8 cellular contexts compared by ENCODE assay signal in the genomic region with DNA sequence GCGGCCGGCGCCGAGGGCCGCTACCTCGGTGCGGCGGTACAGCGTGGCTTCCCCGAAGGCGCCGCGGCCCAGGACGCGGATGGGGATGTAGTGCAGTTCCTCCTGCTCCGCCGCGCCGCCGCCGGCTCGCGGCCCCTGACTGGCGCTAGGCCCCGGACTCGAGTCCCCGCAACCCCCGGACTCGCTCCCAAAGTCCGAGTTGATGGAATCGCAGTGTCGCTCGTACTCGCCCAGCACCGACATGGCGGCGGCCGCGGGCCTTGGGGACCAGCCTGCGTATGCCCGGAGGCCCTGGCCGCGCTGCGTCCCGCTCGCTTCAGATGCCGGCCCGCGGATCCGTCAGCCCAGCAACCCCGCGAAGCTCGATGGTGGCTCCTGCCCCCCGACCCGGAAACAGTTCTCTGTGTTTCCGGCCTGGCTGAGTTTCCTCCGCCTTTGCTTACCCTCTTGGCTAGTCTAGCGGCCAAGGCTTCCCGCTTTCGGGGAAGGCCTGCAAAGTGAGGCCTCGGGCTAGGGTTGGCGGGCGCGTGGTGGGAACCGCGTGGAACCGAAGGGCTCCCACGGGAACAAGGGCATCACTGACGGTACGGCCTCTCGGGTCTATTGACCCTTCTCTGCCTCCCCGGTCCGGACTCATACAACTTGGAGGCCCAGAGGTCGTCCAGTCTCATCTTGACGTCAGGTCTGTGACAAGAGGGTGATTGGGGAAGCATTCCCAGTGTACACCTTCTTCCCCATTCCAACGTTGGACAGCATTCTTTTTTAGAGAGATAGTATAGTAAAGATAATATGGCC. TPM values are rescaled to one million over a fixed set of nuclear protein-coding genes. Genes with fewer than 3 reads are reported as not detected.
A peak's percentile ranks its signal among the peaks of the same experiment; 100 is the strongest.
DNase-seq lines count a peak whose midpoint lies in the region; ATAC-seq, FAIRE-seq and TF ChIP-seq lines count a peak whose summit lies in the region.

A gene (minus strand): TSS at position 370 of the 795 bp plus-strand sequence. CDS start 127 bp downstream, at position 243.

- ATAC-seq in HG02884 (IDR thresholded peaks at IDR 0.05; ENCODE audit: unreplicated experiment) = peak; percentile 86

- no peaks in the 10 kb centered on the region for H3K27me3 ChIP-seq in right atrium auricular region
- H3K27me3 ChIP-seq in rectal smooth muscle tissue (ENCODE audit: control insufficient read depth, insufficient read depth, low read length) = no peaks in the 10 kb centered on the region
- H3K27me3 ChIP-seq in vagina = no peaks in the 10 kb centered on the region

- H3K4me3 ChIP-seq in right atrium auricular region = peak within 1 kb of the TSS; percentile 75 to 77
- peak within 1 kb of the TSS; percentile 73 for H3K4me3 ChIP-seq in rectal smooth muscle tissue (ENCODE audit: low read length)
- peak within 1 kb of the TSS; percentile 68 to 81 for H3K4me3 ChIP-seq in vagina

- H3K27ac ChIP-seq in angular gyrus (ENCODE audit: low read depth, low read length) (peak within 1 kb of the TSS; percentile 93), right atrium auricular region (peak within 1 kb of the TSS; percentile 94 to 96), rectal smooth muscle tissue (ENCODE audit: low read depth, low read length) (peak within 1 kb of the TSS; percentile 91), vagina (peak within 1 kb of the TSS; percentile 89)

- peak within 1 kb of the TSS; percentile 39 for H3K9ac ChIP-seq in rectal smooth muscle tissue (ENCODE audit: low read length)

- H3K4me1 ChIP-seq in right atrium auricular region = peaks cover 0 to 32% of the 10 kb centered on the region in 2 donors
- H3K4me1 ChIP-seq in rectal smooth muscle tissue (ENCODE audit: control insufficient read depth, insufficient read depth, low read length) = peaks cover 14% of the 10 kb centered on the region
- peaks cover 54% of the 10 kb centered on the region for H3K4me1 ChIP-seq in vagina

- TF ChIP-seq CTCF in right atrium auricular region (IDR thresholded peaks at IDR 0.05) (no peak), vagina (IDR thresholded peaks at IDR 0.05) (no peak)

- TF ChIP-seq POLR2A in GM12892 (IDR thresholded peaks at IDR 0.05; ENCODE audit: low read depth, low read length) (peak; percentile 95), vagina (IDR thresholded peaks at IDR 0.05) (peak in 1 of 2 donors; percentile 46)

- H3K36me3 ChIP-seq in right atrium auricular region (peaks cover 3% of the 10 kb centered on the region), rectal smooth muscle tissue (ENCODE audit: control insufficient read depth, insufficient read depth, low read length) (peaks cover 2% of the 10 kb centered on the region), vagina (peaks cover 0 to 4% of the 10 kb centered on the region in 2 donors)

- no peaks in the 10 kb centered on the region for H3K9me3 ChIP-seq in right atrium auricular region
- no peaks in the 10 kb centered on the region for H3K9me3 ChIP-seq in vagina

- FAIRE-seq in GM12892 (lab: Jason Lieb, UNC) = peak; percentile 83

- intact Hi-C loops in vagina (cut with DNase I) = no loop called here

- peak; percentile 87 for DNase-seq in GM12892 (ENCODE audit: insufficient read length)
- peak; percentile 88 for DNase-seq in NCI-H1694 treated with DMSO at 0.1 percent for 48 hours (lab: John Stamatoyannopoulos, UW)
- peak; percentile 67 to 91 (median 83) for DNase-seq in T-helper 2 cell
- DNase-seq in right atrium auricular region (ENCODE audit: low spot score) = peak; percentile 91
- no peak for DNase-seq in vagina (ENCODE audit: extremely low spot score in 2 of 2)

RNA-seq across cellular contexts. Expression of the gene that starts here (rescaled TPM):
- polyA plus RNA-seq in GM12892 (2012; ENCODE audit: missing spikeins) = 44.0 TPM
- total RNA-seq in right atrium auricular region (10 to 100 TPM; 45.7 to 49.2 TPM), vagina (58.4 TPM)

Comparison
In these comparisons a context has a peak if more than half of its experiments do, and no peak if none do; other contexts are left out.
1. DNase-seq: peak in GM12892 (single experiment), NCI-H1694 treated with DMSO at 0.1 percent for 48 hours (single experiment), T-helper 2 cell (5 of 5) and right atrium auricular region (single experiment); none in vagina (0 of 2).
2. Peak in every context shown above with its lines, with median percentiles within 50 percentile points of each other: H3K27ac ChIP-seq and H3K4me3 ChIP-seq.